Comparison of ENCODE assay signal across 8 cellular contexts in the genomic region with DNA sequence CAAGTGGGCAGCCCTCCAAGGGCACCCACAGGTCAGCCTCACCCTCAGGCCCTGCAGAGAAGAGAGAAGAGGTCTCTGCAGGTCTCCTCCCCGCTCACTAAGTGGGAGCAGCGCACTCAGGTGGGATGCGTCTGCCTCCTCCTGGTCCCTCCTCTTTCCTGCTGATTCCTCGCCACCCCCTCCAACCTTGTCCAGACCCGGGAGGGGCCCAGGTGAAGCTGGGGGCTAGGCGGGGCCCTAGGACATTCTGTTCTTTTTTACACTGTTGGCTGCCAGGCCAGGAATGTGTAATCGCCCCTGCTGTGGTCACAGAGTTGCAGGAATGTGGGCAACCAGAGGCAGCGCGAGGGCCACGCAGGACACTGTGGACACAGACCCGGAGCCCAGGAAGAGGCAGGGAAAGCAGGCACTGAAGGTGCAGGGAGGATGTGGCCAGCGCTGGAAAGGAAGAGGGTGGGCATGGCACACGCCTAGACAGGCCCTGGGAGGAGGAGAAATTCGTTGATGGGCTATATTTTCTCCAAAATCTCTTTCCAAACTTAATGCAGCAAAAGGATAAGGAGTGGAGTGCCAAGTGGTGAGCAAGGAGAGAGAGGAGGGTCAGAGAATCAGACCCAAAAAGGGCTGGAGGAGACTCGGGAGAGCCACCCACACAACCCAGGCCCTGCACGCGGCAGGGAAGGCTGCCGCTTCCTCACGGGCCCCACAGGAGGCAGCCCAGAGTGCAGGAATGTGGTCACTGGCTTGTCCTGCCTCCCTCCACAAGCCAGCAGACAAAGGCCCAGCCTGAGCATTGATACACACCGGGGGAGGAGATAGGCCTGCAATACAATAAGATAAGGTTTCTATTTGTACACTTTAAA. TPM values are rescaled to one million over a fixed set of nuclear protein-coding genes. Genes with fewer than 3 reads are reported as not detected.
DNase-seq lines count a peak whose midpoint lies in the region; ATAC-seq and TF ChIP-seq lines count a peak whose summit lies in the region.

No MANE protein-coding gene starts in this region.

- H3K36me3 ChIP-seq in cardiac muscle cell (no peaks in the 10 kb centered on the region), psoas muscle (ENCODE audit: insufficient read depth in 1 of 2, low read depth in 1 of 2) (no peaks in the 10 kb centered on the region)

- 53 to 69% (median 63%) methylated on average over 20 of the region's 20 CpGs for WGBS in psoas muscle, 3 donors

- H3K4me3 ChIP-seq in cardiac muscle cell = no peak overlapping the region
- H3K4me3 ChIP-seq in psoas muscle = no peak overlapping the region

- ATAC-seq in psoas muscle (peak; percentile 60 to 79 (median 72)), HG03342 (IDR thresholded peaks at IDR 0.05; ENCODE audit: unreplicated experiment) (no peak)

- no peaks in the 10 kb centered on the region for H3K9me3 ChIP-seq in cardiac muscle cell (ENCODE audit: low read depth)
- H3K9me3 ChIP-seq in psoas muscle = no peaks in the 10 kb centered on the region

- H3K4me1 ChIP-seq in cardiac muscle cell (ENCODE audit: low read depth) (peaks cover 13% of the 10 kb centered on the region), psoas muscle (peaks cover 24% of the 10 kb centered on the region)

- H3K27ac ChIP-seq in VCaP (peak overlapping the region; percentile 42), cardiac muscle cell (no peak overlapping the region), psoas muscle (peak overlapping the region; percentile 58)

- peak; percentile 80 for DNase-seq in 8988T
- DNase-seq in GM20000 (ENCODE audit: low spot score) = peak; percentile 47
- DNase-seq in cardiac muscle cell (ENCODE audit: low read depth in 1 of 2, low spot score in 1 of 2) = peak; percentile 53 to 84
- DNase-seq in psoas muscle = peak; percentile 65 to 70
- DNase-seq in kidney glomerular epithelial cell (lab: John Stamatoyannopoulos, UW) = no peak
- no peak for DNase-seq in GOT3 (lab: John Stamatoyannopoulos, UW)

- intact Hi-C loops in psoas muscle (cut with DNase I) = no loop called here

- H3K27me3 ChIP-seq in cardiac muscle cell = peaks cover 25% of the 10 kb centered on the region
- H3K27me3 ChIP-seq in psoas muscle (ENCODE audit: insufficient read depth in 3 of 3, low read length in 2 of 3) = no peaks in the 10 kb centered on the region

- no peak for TF ChIP-seq CTCF in GM20000 (IDR thresholded peaks at IDR 0.05; ENCODE audit: extremely low read depth, missing control alignments)
- TF ChIP-seq CTCF in VCaP (conservative IDR thresholded peaks at IDR 0.05) = no peak; the same call in 1 of the 2 replicates
- TF ChIP-seq CTCF in cardiac muscle cell (IDR thresholded peaks at IDR 0.05; ENCODE audit: low read depth, low read length) = peak; percentile 63
- TF ChIP-seq CTCF in psoas muscle (IDR thresholded peaks at IDR 0.05) = peak; percentile 25

RNA-seq across cellular contexts. Expression of a gene that starts 0.9 kb away (rescaled TPM):
- total RNA-seq in cardiac muscle cell (0.25 and 0.66 TPM in 2 replicates), psoas muscle (under 1 TPM; 0.30 to 0.57 (median 0.48) TPM)
- polyA plus RNA-seq in cardiac muscle cell (not detected in 2 replicates), psoas muscle (under 1 TPM; 0.03 to 0.39 (median 0.31) TPM)

RNA-seq across cellular contexts. Expression of a gene that starts 7.7 kb away (rescaled TPM):
- total RNA-seq in cardiac muscle cell = 2.2 and 4.1 TPM in 2 replicates
- polyA plus RNA-seq in cardiac muscle cell = 0.65 and 2.4 TPM in 2 replicates
- total RNA-seq in psoas muscle = 10 to 100 TPM; 23.7 to 38.6 (median 34.1) TPM
- polyA plus RNA-seq in psoas muscle = 10 to 100 TPM; 15.3 to 38.8 (median 34.5) TPM

RNA-seq across cellular contexts. Expression of a gene that starts 34.4 kb away (rescaled TPM):
- total RNA-seq in cardiac muscle cell (32.8 and 33.3 TPM in 2 replicates), psoas muscle (100 to 1,000 TPM in 3 of 4 donors, 10 to 100 TPM in 1; 38.8 to 224 (median 127) TPM)
- polyA plus RNA-seq in cardiac muscle cell (41.7 and 42.3 TPM in 2 replicates), psoas muscle (100 to 1,000 TPM in 1 of 3 donors, 10 to 100 TPM in 2; 53.7 to 117 (median 65.4) TPM)

Comparison
In these comparisons a context has a peak if more than half of its experiments do, and no peak if none do; other contexts are left out.
1. DNase-seq: peak in 8988T (single experiment), GM20000 (single experiment), cardiac muscle cell (2 of 2) and psoas muscle (2 of 2); none in kidney glomerular epithelial cell (single experiment) and GOT3 (single experiment).
2. CTCF ChIP-seq: peak in cardiac muscle cell (single experiment) and psoas muscle (single experiment); none in GM20000 (single experiment) and VCaP (single experiment).